15 cellular contexts compared by ENCODE assay signal in the genomic region with DNA sequence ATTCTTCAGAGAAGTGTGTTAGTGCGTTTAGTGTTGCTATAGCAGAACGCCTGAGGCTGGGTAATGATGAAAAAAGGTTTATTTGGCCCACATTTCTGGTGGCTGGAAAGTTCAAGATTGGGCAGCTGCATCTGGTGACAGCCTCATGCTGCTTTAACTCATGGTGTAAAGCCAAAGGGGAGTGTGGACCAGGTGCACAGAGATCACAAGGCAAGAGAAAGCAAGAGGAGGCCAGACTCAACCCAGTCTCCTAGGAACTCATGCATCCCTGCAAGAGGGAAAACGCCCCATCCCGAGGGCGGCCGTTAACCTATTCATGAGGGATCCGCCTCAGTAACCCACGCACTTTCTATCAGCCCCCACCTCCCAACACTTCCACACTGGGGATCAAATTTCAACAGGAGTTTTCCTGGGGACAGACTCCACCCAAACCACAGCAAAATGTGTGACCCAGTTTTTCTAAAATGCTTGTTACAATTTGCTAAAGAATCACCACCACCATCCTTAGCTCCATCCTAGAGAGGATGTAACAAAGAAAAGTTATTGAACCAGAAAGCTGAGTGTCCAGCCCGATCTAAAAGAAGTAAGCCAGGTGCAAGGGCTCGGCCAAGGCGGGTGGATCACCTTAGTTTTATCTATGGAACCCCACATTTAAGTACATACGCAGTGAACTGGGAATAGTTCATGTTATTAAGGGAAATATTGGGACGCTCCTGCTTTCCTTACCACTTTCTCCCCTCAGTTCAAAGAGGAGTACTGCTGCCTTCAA.
DNase-seq lines count a peak whose midpoint lies in the region; ATAC-seq and TF ChIP-seq lines count a peak whose summit lies in the region.
"Had no signal": no experiment of that assay in that cellular context is flagged by ENCODE, and none has a peak within 500 bp of the region (broad histone marks: within the 10 kb centered on the region; RNA-seq: fewer than 3 reads in every experiment).

No MANE protein-coding gene starts in this region.

- H3K27me3 Mint-ChIP-seq in brain = no peaks in the 10 kb centered on the region
- no peaks in the 10 kb centered on the region for H3K27me3 Mint-ChIP-seq in activated CD8-positive, alpha-beta T cell treated with anti-CD3 and anti-CD28 coated beads, Interleukin-2, amount 10 ng/mL, durations not matched to agents 7 days and 5 days (ENCODE audit: low read depth)
- no peaks in the 10 kb centered on the region for H3K27me3 Mint-ChIP-seq in activated naive CD8-positive, alpha-beta T cell treated with anti-CD3 and anti-CD28 coated beads, Interleukin-2, amount 50 U/mL, for 24 hours
- H3K27me3 Mint-ChIP-seq: CD8-positive, alpha-beta memory T cell; dendritic cell treated with granulocyte-macrophage colony-stimulating factor and Interleukin-4, amounts not matched to agents 40 ng/mL and 50 ng/mL, for 4 days had no signal

- H3K9ac ChIP-seq in HUES48 (ENCODE audit: low read depth, low read length) = no peak overlapping the region

- H3K4me1 ChIP-seq in HUES48 (ENCODE audit: control insufficient read depth, insufficient read depth, low read length) = peaks cover 40% of the 10 kb centered on the region

- peak overlapping the region in 4 of 5 experiments; percentile 69 to 93 (median 76) for H3K27ac Mint-ChIP-seq in brain
- no peak overlapping the region for H3K27ac Mint-ChIP-seq in activated CD8-positive, alpha-beta T cell treated with anti-CD3 and anti-CD28 coated beads, Interleukin-2, amount 10 ng/mL, durations not matched to agents 7 days and 5 days
- no peak overlapping the region for H3K27ac Mint-ChIP-seq in activated naive CD8-positive, alpha-beta T cell treated with anti-CD3 and anti-CD28 coated beads, Interleukin-2, amount 50 U/mL, for 24 hours
- H3K27ac Mint-ChIP-seq: activated T-helper 1 cell treated with anti-CD3 and anti-CD28 coated beads, Interleukin-12 subunit alpha, Interleukin-12 subunit beta, Interleukin-2, Interleukin-4 antibody, amounts not matched to agents 30 ng/mL and 10 ng/mL and 1 ng/mL, durations not matched to agents 14 hours and 24 hours and 36 hours; CD8-positive, alpha-beta memory T cell; dendritic cell treated with granulocyte-macrophage colony-stimulating factor and Interleukin-4, amounts not matched to agents 40 ng/mL and 50 ng/mL, for 4 days had no signal

- peak overlapping the region; percentile 76 for H3K27ac ChIP-seq in HUES48 (ENCODE audit: low read depth, low read length)

- peaks cover 0 to 4% (median 3%) of the 10 kb centered on the region in 5 experiments for H3K9me3 Mint-ChIP-seq in brain
- H3K9me3 Mint-ChIP-seq in activated CD8-positive, alpha-beta T cell treated with anti-CD3 and anti-CD28 coated beads, Interleukin-2, amount 10 ng/mL, durations not matched to agents 7 days and 5 days (ENCODE audit: insufficient read depth) = no peaks in the 10 kb centered on the region
- no peaks in the 10 kb centered on the region for H3K9me3 Mint-ChIP-seq in activated naive CD8-positive, alpha-beta T cell treated with anti-CD3 and anti-CD28 coated beads, Interleukin-2, amount 50 U/mL, for 24 hours
- H3K9me3 Mint-ChIP-seq: activated T-helper 1 cell treated with anti-CD3 and anti-CD28 coated beads, Interleukin-12 subunit alpha, Interleukin-12 subunit beta, Interleukin-2, Interleukin-4 antibody, amounts not matched to agents 30 ng/mL and 10 ng/mL and 1 ng/mL, durations not matched to agents 14 hours and 24 hours and 36 hours; CD8-positive, alpha-beta memory T cell; dendritic cell treated with granulocyte-macrophage colony-stimulating factor and Interleukin-4, amounts not matched to agents 40 ng/mL and 50 ng/mL, for 4 days had no signal

- no peaks in the 10 kb centered on the region for H3K9me3 ChIP-seq in HUES48 (ENCODE audit: control insufficient read depth, insufficient read depth, low read length)

- TF ChIP-seq CTCF in brain (conservative IDR thresholded peaks at IDR 0.05) (no peak), retinal pigment epithelial cell (conservative IDR thresholded peaks at IDR 0.05; ENCODE audit: low read depth, low read length) (no peak)

- POLR2A ChIA-PET in activated CD8-positive, alpha-beta T cell treated with anti-CD3 and anti-CD28 coated beads, Interleukin-2, amount 10 ng/mL, durations not matched to agents 7 days and 5 days (lab: Charles Lee) = no interaction called here

- ATAC-seq in activated CD8-positive, alpha-beta T cell treated with anti-CD3 and anti-CD28 coated beads, Interleukin-2, amount 10 ng/mL, durations not matched to agents 7 days and 5 days = no peak
- no peak for ATAC-seq in activated naive CD8-positive, alpha-beta T cell treated with anti-CD3 and anti-CD28 coated beads, Interleukin-2, amount 50 U/mL, for 24 hours
- no peak for ATAC-seq in GM19452 (IDR thresholded peaks at IDR 0.05; ENCODE audit: unreplicated experiment)

- H3K4me3 ChIP-seq in HUES48 (ENCODE audit: low read depth, low read length) (no peak overlapping the region), retinal pigment epithelial cell (ENCODE audit: low read length) (no peak overlapping the region)

- H3K27me3 ChIP-seq in HUES48 (ENCODE audit: control insufficient read depth, insufficient read depth, low read length) = no peaks in the 10 kb centered on the region

- H3K4me3 Mint-ChIP-seq in brain = no peak overlapping the region
- no peak overlapping the region for H3K4me3 Mint-ChIP-seq in activated CD8-positive, alpha-beta T cell treated with anti-CD3 and anti-CD28 coated beads, Interleukin-2, amount 10 ng/mL, durations not matched to agents 7 days and 5 days
- no peak overlapping the region for H3K4me3 Mint-ChIP-seq in activated naive CD8-positive, alpha-beta T cell treated with anti-CD3 and anti-CD28 coated beads, Interleukin-2, amount 50 U/mL, for 24 hours
- H3K4me3 Mint-ChIP-seq: activated T-helper 1 cell treated with anti-CD3 and anti-CD28 coated beads, Interleukin-12 subunit alpha, Interleukin-12 subunit beta, Interleukin-2, Interleukin-4 antibody, amounts not matched to agents 30 ng/mL and 10 ng/mL and 1 ng/mL, durations not matched to agents 14 hours and 24 hours and 36 hours; CD8-positive, alpha-beta memory T cell; dendritic cell treated with granulocyte-macrophage colony-stimulating factor and Interleukin-4, amounts not matched to agents 40 ng/mL and 50 ng/mL, for 4 days had no signal

- peaks cover 75% of the 10 kb centered on the region for H3K4me1 Mint-ChIP-seq in brain
- H3K4me1 Mint-ChIP-seq in activated CD8-positive, alpha-beta T cell treated with anti-CD3 and anti-CD28 coated beads, Interleukin-2, amount 10 ng/mL, durations not matched to agents 7 days and 5 days (ENCODE audit: low read depth) = no peaks in the 10 kb centered on the region
- no peaks in the 10 kb centered on the region for H3K4me1 Mint-ChIP-seq in activated naive CD8-positive, alpha-beta T cell treated with anti-CD3 and anti-CD28 coated beads, Interleukin-2, amount 50 U/mL, for 24 hours

- DNase-seq in iPS-NIHi11 (ENCODE audit: low spot score) (peak; percentile 25), retinal pigment epithelial cell (ENCODE audit: low read depth) (peak; percentile 16)
- no peak for DNase-seq in activated CD8-positive, alpha-beta T cell treated with anti-CD3 and anti-CD28 coated beads, Interleukin-2, amount 10 ng/mL, durations not matched to agents 7 days and 5 days
- DNase-seq in activated naive CD8-positive, alpha-beta T cell treated with anti-CD3 and anti-CD28 coated beads, Interleukin-2, amount 50 U/mL, for 24 hours = no peak
- no peak for DNase-seq in activated CD8-positive, alpha-beta memory T cell treated with anti-CD3 and anti-CD28 coated beads for 24 hours
- DNase-seq: CD8-positive, alpha-beta memory T cell; H7; NCI-H2227 treated with DMSO at 0.1 percent for 48 hours; SHP77 treated with DMSO at 0.1 percent for 48 hours; small intestine had no signal

- CTCF ChIA-PET in activated CD8-positive, alpha-beta T cell treated with anti-CD3 and anti-CD28 coated beads, Interleukin-2, amount 10 ng/mL, durations not matched to agents 7 days and 5 days (lab: Charles Lee) = interaction anchor here (0.6 kb wide), 1 partner anchor 20 kb away, joined by 3 read pairs; no protein-coding TSS in a partner anchor

- peaks cover 15% of the 10 kb centered on the region for H3K36me3 Mint-ChIP-seq in brain
- H3K36me3 Mint-ChIP-seq in activated CD8-positive, alpha-beta T cell treated with anti-CD3 and anti-CD28 coated beads, Interleukin-2, amount 10 ng/mL, durations not matched to agents 7 days and 5 days (ENCODE audit: low read depth) = no peaks in the 10 kb centered on the region
- no peaks in the 10 kb centered on the region for H3K36me3 Mint-ChIP-seq in activated naive CD8-positive, alpha-beta T cell treated with anti-CD3 and anti-CD28 coated beads, Interleukin-2, amount 50 U/mL, for 24 hours (ENCODE audit: low read depth)

- H3K36me3 ChIP-seq in HUES48 (ENCODE audit: control insufficient read depth, insufficient read depth, low read length) = no peaks in the 10 kb centered on the region

Comparison
In these comparisons a context has a peak if more than half of its experiments do, and no peak if none do; other contexts are left out.
1. H3K27ac Mint-ChIP-seq: peak in brain (4 of 5); none in activated CD8-positive, alpha-beta T cell treated with anti-CD3 and anti-CD28 coated beads, Interleukin-2, amount 10 ng/mL, durations not matched to agents 7 days and 5 days (single experiment) and activated naive CD8-positive, alpha-beta T cell treated with anti-CD3 and anti-CD28 coated beads, Interleukin-2, amount 50 U/mL, for 24 hours (single experiment).
2. DNase-seq: peak in iPS-NIHi11 (single experiment) and retinal pigment epithelial cell (single experiment); none in activated CD8-positive, alpha-beta T cell treated with anti-CD3 and anti-CD28 coated beads, Interleukin-2, amount 10 ng/mL, durations not matched to agents 7 days and 5 days (single experiment), activated naive CD8-positive, alpha-beta T cell treated with anti-CD3 and anti-CD28 coated beads, Interleukin-2, amount 50 U/mL, for 24 hours (single experiment) and activated CD8-positive, alpha-beta memory T cell treated with anti-CD3 and anti-CD28 coated beads for 24 hours (single experiment).